ENCODE assay signal across 10 cellular contexts in the genomic region with DNA sequence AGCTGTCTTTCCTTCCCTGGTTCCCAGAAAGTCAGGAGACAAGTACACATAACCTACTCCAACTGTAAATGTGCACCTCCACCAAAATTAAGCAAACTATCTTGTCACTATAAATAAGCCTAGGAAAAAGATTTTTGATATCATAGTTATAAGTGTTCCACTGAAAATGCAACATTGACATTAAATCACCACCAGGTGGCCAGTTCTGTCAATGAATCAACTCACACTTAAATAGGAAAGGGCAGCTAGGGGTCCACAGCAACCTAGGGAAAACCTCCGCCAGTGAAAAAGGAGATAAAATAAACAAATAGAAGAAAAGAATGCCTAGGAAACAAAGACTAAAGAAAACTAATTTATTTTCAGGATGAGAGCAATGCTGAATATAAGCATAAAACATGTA.
A peak's percentile ranks its signal among the peaks of the same experiment; 100 is the strongest.
DNase-seq lines count a peak whose midpoint lies in the region; ATAC-seq and TF ChIP-seq lines count a peak whose summit lies in the region.
"Had no signal": no experiment of that assay in that cellular context is flagged by ENCODE, and none has a peak within 500 bp of the region (broad histone marks: within the 10 kb centered on the region; RNA-seq: fewer than 3 reads in every experiment).

No MANE protein-coding gene starts in this region.

- TF ChIP-seq CTCF in cardiac muscle cell (IDR thresholded peaks at IDR 0.05; ENCODE audit: low read depth, low read length) (peak; percentile 25), left ventricle myocardium inferior (IDR thresholded peaks at IDR 0.05; ENCODE audit: borderline replicate concordance) (no peak), RWPE1 (conservative IDR thresholded peaks at IDR 0.05; ENCODE audit: low read depth) (peak; percentile 17; the same call in 1 of the 2 replicates), upper lobe of right lung (IDR thresholded peaks at IDR 0.05) (peak; percentile 26)

- no peaks in the 10 kb centered on the region for H3K36me3 ChIP-seq in cardiac muscle cell
- H3K36me3 ChIP-seq in left ventricle myocardium inferior: no peaks in the 10 kb centered on the region
- no peaks in the 10 kb centered on the region for H3K36me3 ChIP-seq in upper lobe of right lung

- no peaks in the 10 kb centered on the region for H3K27me3 ChIP-seq in cardiac muscle cell
- H3K27me3 ChIP-seq in left ventricle myocardium inferior (ENCODE audit: low read depth): no peaks in the 10 kb centered on the region
- H3K27me3 ChIP-seq in upper lobe of right lung: no peaks in the 10 kb centered on the region

- no peak overlapping the region for H3K4me3 Mint-ChIP-seq in activated T-helper 2 cell treated with anti-CD3 and anti-CD28 coated beads, Interferon-gamma antibody, Interleukin-2, Interleukin-4, amounts not matched to agents 10 μg/mL and 5 μg/mL and 100 μg/mL, durations not matched to agents 14 hours and 24 hours and 36 hours (ENCODE audit: low read depth)
- H3K4me3 Mint-ChIP-seq: T-helper 17 cell had no signal

- H3K27me3 Mint-ChIP-seq in activated T-helper 2 cell treated with anti-CD3 and anti-CD28 coated beads, Interferon-gamma antibody, Interleukin-2, Interleukin-4, amounts not matched to agents 10 μg/mL and 5 μg/mL and 100 μg/mL, durations not matched to agents 14 hours and 24 hours and 36 hours (ENCODE audit: low read depth): no peaks in the 10 kb centered on the region
- H3K27me3 Mint-ChIP-seq: T-helper 17 cell had no signal

- no peaks in the 10 kb centered on the region for H3K9me3 ChIP-seq in cardiac muscle cell (ENCODE audit: low read depth)
- peaks cover 5% of the 10 kb centered on the region for H3K9me3 ChIP-seq in left ventricle myocardium inferior (replicated peaks)
- no peaks in the 10 kb centered on the region for H3K9me3 ChIP-seq in upper lobe of right lung

- H3K27ac Mint-ChIP-seq in activated T-helper 2 cell treated with anti-CD3 and anti-CD28 coated beads, Interferon-gamma antibody, Interleukin-2, Interleukin-4, amounts not matched to agents 10 μg/mL and 5 μg/mL and 100 μg/mL, durations not matched to agents 14 hours and 24 hours and 36 hours: no peak overlapping the region
- H3K27ac Mint-ChIP-seq: T-helper 17 cell had no signal

- CTCF ChIA-PET in RWPE1 (lab: Yijun Ruan, JAX): interaction anchor here (0.6 to 1.0 kb wide), 7 partner anchors 9 to 460 kb away, joined by 3 to 7 read pairs (median 4); no protein-coding TSS in a partner anchor

- no peaks in the 10 kb centered on the region for H3K4me1 ChIP-seq in cardiac muscle cell (ENCODE audit: low read depth)
- H3K4me1 ChIP-seq in left ventricle myocardium inferior: no peaks in the 10 kb centered on the region
- no peaks in the 10 kb centered on the region for H3K4me1 ChIP-seq in upper lobe of right lung

- DNase-seq in cardiac muscle cell (ENCODE audit: low read depth in 1 of 2, low spot score in 1 of 2) (peak; percentile 27 to 58), left ventricle myocardium inferior (no peak), RWPE1 (ENCODE audit: low spot score) (peak; percentile 9), glomerular endothelial cell (ENCODE audit: extremely low read depth, low read depth, low spot score) (peak; percentile 7), upper lobe of right lung (no peak)
- DNase-seq in activated T-helper 2 cell treated with anti-CD3 and anti-CD28 coated beads, Interferon-gamma antibody, Interleukin-2, Interleukin-4, amounts not matched to agents 10 μg/mL and 5 μg/mL and 100 μg/mL, durations not matched to agents 14 hours and 24 hours and 36 hours (ENCODE audit: low spot score): no peak
- no peak for DNase-seq in stimulated activated CD4-positive, alpha-beta T cell treated with anti-CD3 and anti-CD28 coated beads, Interleukin-4, amount 100 ng/mL, for 24 hours
- DNase-seq: activated naive CD4-positive, alpha-beta T cell treated with anti-CD3 and anti-CD28 coated beads, Interleukin-2, amount 50 U/mL, for 16 hours; T-helper 17 cell had no signal

- no peaks in the 10 kb centered on the region for H3K36me3 Mint-ChIP-seq in activated T-helper 2 cell treated with anti-CD3 and anti-CD28 coated beads, Interferon-gamma antibody, Interleukin-2, Interleukin-4, amounts not matched to agents 10 μg/mL and 5 μg/mL and 100 μg/mL, durations not matched to agents 14 hours and 24 hours and 36 hours (ENCODE audit: low read depth)

- intact Hi-C loops in left ventricle myocardium inferior (cut with micrococcal nuclease): no loop called here
- intact Hi-C loops in upper lobe of right lung (cut with DNase I): no loop called here
- intact Hi-C loops in activated T-helper 2 cell treated with anti-CD3 and anti-CD28 coated beads, Interferon-gamma antibody, Interleukin-2, Interleukin-4, amounts not matched to agents 10 μg/mL and 5 μg/mL and 100 μg/mL, durations not matched to agents 14 hours and 24 hours and 36 hours (cut with micrococcal nuclease): no loop called here

- no peak for ATAC-seq in upper lobe of right lung
- no peak for ATAC-seq in HG03095 (IDR thresholded peaks at IDR 0.05; ENCODE audit: unreplicated experiment)
- ATAC-seq: T-helper 17 cell had no signal

- H3K4me3 ChIP-seq in cardiac muscle cell: no peak overlapping the region
- no peak overlapping the region for H3K4me3 ChIP-seq in left ventricle myocardium inferior
- H3K4me3 ChIP-seq in upper lobe of right lung: no peak overlapping the region

- POLR2A ChIA-PET in RWPE1 (lab: Yijun Ruan, JAX; ENCODE audit: low non-redundant PET): no interaction called here

- no peak overlapping the region for H3K27ac ChIP-seq in cardiac muscle cell
- no peak overlapping the region for H3K27ac ChIP-seq in left ventricle myocardium inferior (replicated peaks)
- H3K27ac ChIP-seq in RWPE1: no peak overlapping the region
- no peak overlapping the region for H3K27ac ChIP-seq in upper lobe of right lung

- H3K9me3 Mint-ChIP-seq in activated T-helper 2 cell treated with anti-CD3 and anti-CD28 coated beads, Interferon-gamma antibody, Interleukin-2, Interleukin-4, amounts not matched to agents 10 μg/mL and 5 μg/mL and 100 μg/mL, durations not matched to agents 14 hours and 24 hours and 36 hours: peaks cover 35% of the 10 kb centered on the region

- H3K4me1 Mint-ChIP-seq in activated T-helper 2 cell treated with anti-CD3 and anti-CD28 coated beads, Interferon-gamma antibody, Interleukin-2, Interleukin-4, amounts not matched to agents 10 μg/mL and 5 μg/mL and 100 μg/mL, durations not matched to agents 14 hours and 24 hours and 36 hours (ENCODE audit: low read depth): no peaks in the 10 kb centered on the region
- H3K4me1 Mint-ChIP-seq: T-helper 17 cell had no signal

Comparison
In these comparisons a context has a peak if more than half of its experiments do, and no peak if none do; other contexts are left out.
1. DNase-seq: peak in cardiac muscle cell (2 of 2), RWPE1 (single experiment) and glomerular endothelial cell (single experiment); none in left ventricle myocardium inferior (single experiment), upper lobe of right lung (single experiment), activated T-helper 2 cell treated with anti-CD3 and anti-CD28 coated beads, Interferon-gamma antibody, Interleukin-2, Interleukin-4, amounts not matched to agents 10 μg/mL and 5 μg/mL and 100 μg/mL, durations not matched to agents 14 hours and 24 hours and 36 hours (single experiment) and stimulated activated CD4-positive, alpha-beta T cell treated with anti-CD3 and anti-CD28 coated beads, Interleukin-4, amount 100 ng/mL, for 24 hours (single experiment).